8 cellular contexts compared by ENCODE assay signal in genomic region chr22:30922151-30922611, GRCh38. TPM values are rescaled to one million over a fixed set of nuclear protein-coding genes. Genes with fewer than 3 reads are reported as not detected.
DNase-seq lines count a peak whose midpoint lies in the region; ATAC-seq, FAIRE-seq and TF ChIP-seq lines count a peak whose summit lies in the region.

No MANE protein-coding gene starts in this region.

- no peaks in the 10 kb centered on the region for H3K79me2 ChIP-seq in endothelial cell of umbilical vein (ENCODE audit: control insufficient read depth, insufficient read depth, low read length)

- no peaks in the 10 kb centered on the region for H3K27me3 ChIP-seq in CD4-positive, CD25-positive, alpha-beta regulatory T cell (ENCODE audit: control insufficient read depth, insufficient read depth, low read length)
- H3K27me3 ChIP-seq in endothelial cell of umbilical vein (ENCODE audit: control insufficient read depth in 2 of 2, insufficient read depth in 2 of 2, low read length in 2 of 2) (no peaks in the 10 kb centered on the region), stomach smooth muscle (ENCODE audit: control insufficient read depth in 1 of 2, insufficient read depth in 2 of 2, low read length in 2 of 2) (no peaks in the 10 kb centered on the region)

- peak overlapping the region; percentile 77 for H3K4me3 ChIP-seq in CD4-positive, CD25-positive, alpha-beta regulatory T cell (ENCODE audit: low read depth, low read length)
- H3K4me3 ChIP-seq in endothelial cell of umbilical vein (replicated peaks in 1 of 3; ENCODE audit: insufficient read depth in 1 of 3, low read depth in 1 of 3, low read length in 3 of 3) (peak overlapping the region in 2 of 3 experiments; percentile 23 to 25), stomach smooth muscle (ENCODE audit: low read length in 2 of 2) (peak overlapping the region; percentile 31 to 57)

- TF ChIP-seq POLR2A in endothelial cell of umbilical vein (IDR thresholded peaks at IDR 0.05; ENCODE audit: low read depth, low read length): peak; percentile 51

- no peaks in the 10 kb centered on the region for H3K9me1 ChIP-seq in endothelial cell of umbilical vein (replicated peaks; ENCODE audit: control insufficient read depth, extremely low read depth, insufficient read depth, low read length)

- BruUV-seq in endothelial cell of umbilical vein (replicated peaks; lab: Mats Ljungman, UMichigan): no TSS peak

- peak overlapping the region; percentile 81 to 96 (median 84) for H3K4me3 Mint-ChIP-seq in CD4-positive, CD25-positive, alpha-beta regulatory T cell

- dilution Hi-C loops in endothelial cell of umbilical vein (cut with MboI; ENCODE audit: extremely low pct_ligation_motif_present, low sequenced_read_pairs): no loop called here

- peaks cover 14% of the 10 kb centered on the region for H3K4me1 ChIP-seq in CD4-positive, CD25-positive, alpha-beta regulatory T cell (ENCODE audit: control insufficient read depth, insufficient read depth, low read length, poor library complexity, severe bottlenecking)
- H3K4me1 ChIP-seq in endothelial cell of umbilical vein (ENCODE audit: control insufficient read depth, extremely low read depth, insufficient read depth, low read length) (peaks cover 13% of the 10 kb centered on the region), stomach smooth muscle (ENCODE audit: control insufficient read depth, insufficient read depth, low read length) (peaks cover 7% of the 10 kb centered on the region)

- no peak for TF ChIP-seq CTCF in endothelial cell of umbilical vein (IDR thresholded peaks at IDR 0.05; ENCODE audit: extremely low read depth in 1 of 2, insufficient read depth in 1 of 2, low read depth in 1 of 2, low read length in 2 of 2)

- intact Hi-C loops in endothelial cell of umbilical vein (cut with micrococcal nuclease): loop anchor here (5.0 kb wide), 1 partner anchor 330 kb away; the partner anchor contains the start of gene PES1

- peak overlapping the region; percentile 0 for H2AFZ ChIP-seq in endothelial cell of umbilical vein (ENCODE audit: low read depth, low read length)

- CTCF ChIA-PET in endothelial cell of umbilical vein (lab: Charles Lee): interaction anchor here (0.8 to 7.6 kb wide), 8 partner anchors 13 to 287 kb away, joined by 3 to 231 read pairs (median 8); no protein-coding TSS in a partner anchor

- H3K4me1 Mint-ChIP-seq in CD4-positive, CD25-positive, alpha-beta regulatory T cell: peaks cover 5 to 31% (median 15%) of the 10 kb centered on the region in 4 donors

- peak overlapping the region; percentile 83 to 88 (median 88) for H3K27ac Mint-ChIP-seq in CD4-positive, CD25-positive, alpha-beta regulatory T cell

- peak overlapping the region; percentile 69 for H3K27ac ChIP-seq in CD4-positive, CD25-positive, alpha-beta regulatory T cell (ENCODE audit: insufficient read depth, low read length, poor library complexity, severe bottlenecking)
- H3K27ac ChIP-seq in endothelial cell of umbilical vein (ENCODE audit: insufficient read depth, low read depth, low read length): no peak overlapping the region
- H3K27ac ChIP-seq in stomach smooth muscle (ENCODE audit: low read length): no peak overlapping the region

- peaks cover 23% of the 10 kb centered on the region for H3K36me3 ChIP-seq in CD4-positive, CD25-positive, alpha-beta regulatory T cell (ENCODE audit: control insufficient read depth, insufficient read depth, low read length)
- peaks cover 0 to 16% of the 10 kb centered on the region in 2 experiments for H3K36me3 ChIP-seq in endothelial cell of umbilical vein (ENCODE audit: control insufficient read depth in 2 of 2, extremely low read depth in 1 of 2, insufficient read depth in 2 of 2, low read length in 2 of 2)
- peaks cover 7 to 17% of the 10 kb centered on the region in 2 donors for H3K36me3 ChIP-seq in stomach smooth muscle (ENCODE audit: control insufficient read depth in 2 of 2, insufficient read depth in 2 of 2, low read length in 2 of 2)

- POLR2A ChIA-PET in endothelial cell of umbilical vein (lab: Charles Lee): no interaction called here

- FAIRE-seq in endothelial cell of umbilical vein (lab: Jason Lieb, UNC): peak; percentile 66

- no peaks in the 10 kb centered on the region for H3K9me3 ChIP-seq in CD4-positive, CD25-positive, alpha-beta regulatory T cell (ENCODE audit: control insufficient read depth in 2 of 2, low read length in 2 of 2)
- H3K9me3 ChIP-seq in endothelial cell of umbilical vein (replicated peaks; ENCODE audit: control insufficient read depth, insufficient read depth, low read length) (no peaks in the 10 kb centered on the region), stomach smooth muscle (ENCODE audit: control insufficient read depth in 2 of 2, low read length in 2 of 2) (no peaks in the 10 kb centered on the region)

- peak; percentile 73 to 86 (median 77) for DNase-seq in CD4-positive, CD25-positive, alpha-beta regulatory T cell
- peak; percentile 24 to 55 for DNase-seq in Kasumi-1 (lab: John Stamatoyannopoulos, UW)
- DNase-seq in activated CD8-positive, alpha-beta memory T cell treated with anti-CD3 and anti-CD28 coated beads for 4 hours (ENCODE audit: low read depth in 2 of 2): peak; percentile 64 to 79
- peak; percentile 60 for DNase-seq in endothelial cell of umbilical vein (ENCODE audit: low read depth, low spot score)
- DNase-seq in occipital lobe (lab: John Stamatoyannopoulos, UW): peak; percentile 7
- no peak for DNase-seq in DMS 273 treated with DMSO at 0.1 percent for 48 hours (lab: John Stamatoyannopoulos, UW)

- peaks cover 20% of the 10 kb centered on the region for H3K36me3 Mint-ChIP-seq in CD4-positive, CD25-positive, alpha-beta regulatory T cell

- H3K4me2 ChIP-seq in endothelial cell of umbilical vein (ENCODE audit: insufficient read depth, low read length): peak overlapping the region; percentile 66

- no peaks in the 10 kb centered on the region for H3K9me3 Mint-ChIP-seq in CD4-positive, CD25-positive, alpha-beta regulatory T cell

- H3K9ac ChIP-seq in endothelial cell of umbilical vein (replicated peaks; ENCODE audit: extremely low read depth, insufficient read depth, low read length): no peak overlapping the region
- peak overlapping the region in 1 of 2 donors; percentile 31 for H3K9ac ChIP-seq in stomach smooth muscle (ENCODE audit: low read length in 2 of 2)

- peak; percentile 67 to 75 for ATAC-seq in CD4-positive, CD25-positive, alpha-beta regulatory T cell (ENCODE audit: low read depth in 2 of 2)
- no peak for ATAC-seq in HG02870 (IDR thresholded peaks at IDR 0.05; ENCODE audit: unreplicated experiment)

- H4K20me1 ChIP-seq in endothelial cell of umbilical vein (replicated peaks; ENCODE audit: control insufficient read depth, extremely low read depth, insufficient read depth, low read length): no peaks in the 10 kb centered on the region

- peaks cover 4% of the 10 kb centered on the region for H3K27me3 Mint-ChIP-seq in CD4-positive, CD25-positive, alpha-beta regulatory T cell

TF ChIP-seq in endothelial cell of umbilical vein, 7 proteins besides CTCF, POLR2A, EP300 and RAD21:
- no peak for TF ChIP-seq JUN (IDR thresholded peaks at IDR 0.05; ENCODE audit: borderline replicate concordance, insufficient read depth, insufficient read length, low read depth)
- no peak for TF ChIP-seq GATA2 (IDR thresholded peaks at IDR 0.05; ENCODE audit: insufficient read depth, insufficient read length, low read depth, low read length)
- no peak for TF ChIP-seq EZH2 (IDR thresholded peaks at IDR 0.05; ENCODE audit: borderline replicate concordance, low read depth, low read length, severe bottlenecking)
- TF ChIP-seq MYC (IDR thresholded peaks at IDR 0.05; ENCODE audit: low read depth, low read length): no peak
- peak; percentile 51 for TF ChIP-seq POLR2AphosphoS5 (IDR thresholded peaks at IDR 0.05; ENCODE audit: insufficient read depth, low read depth, low read length)
- TF ChIP-seq FOS (IDR thresholded peaks at IDR 0.05; ENCODE audit: borderline replicate concordance, insufficient read depth, low read length): no peak
- peak; percentile 92 for TF ChIP-seq MAX (IDR thresholded peaks at IDR 0.05; ENCODE audit: insufficient read depth, insufficient read length)
TF ChIP-seq in endothelial cell of umbilical vein: peak in this region for 2.

RNA-seq across cellular contexts. Expression of gene MORC2, which starts 46.4 kb away (rescaled TPM):
- total RNA-seq in CD4-positive, CD25-positive, alpha-beta regulatory T cell: 39.0 TPM
- polyA plus RNA-seq in CD4-positive, CD25-positive, alpha-beta regulatory T cell: 10 to 100 TPM in 3 of 4 donors, 1 to 10 TPM in 1; 7.6 to 21.2 (median 16.4) TPM
- 34.7 and 38.1 TPM in 2 replicates for total RNA-seq in endothelial cell of umbilical vein
- polyA plus RNA-seq in endothelial cell of umbilical vein: 11.1 and 11.6 TPM in 2 replicates
- polyA plus RNA-seq in endothelial cell of umbilical vein (2011; cell fraction: cytosol; rRNA removed): 11.7 and 14.8 TPM in 2 replicates
- 38.9 and 43.3 TPM in 2 replicates for polyA plus RNA-seq in endothelial cell of umbilical vein (2011; cell fraction: nucleus; rRNA removed)
- 23.9 and 25.3 TPM in 2 replicates for polyA plus RNA-seq in endothelial cell of umbilical vein (2012)
- 32.7 and 38.7 TPM in 2 replicates for polyA minus RNA-seq in endothelial cell of umbilical vein
- polyA minus RNA-seq in endothelial cell of umbilical vein (2011; cell fraction: cytosol; rRNA and poly(A)+ RNA removed): 15.1 TPM
- 20.9 and 21.0 TPM in 2 replicates for polyA minus RNA-seq in endothelial cell of umbilical vein (2011; cell fraction: nucleus; rRNA and poly(A)+ RNA removed)
- total RNA-seq in occipital lobe: 20.7 TPM

RNA-seq across cellular contexts. Expression of gene TUG1, which starts 46.9 kb away (rescaled TPM):
- total RNA-seq in CD4-positive, CD25-positive, alpha-beta regulatory T cell: 90.9 TPM
- polyA plus RNA-seq in CD4-positive, CD25-positive, alpha-beta regulatory T cell: 10 to 100 TPM; 18.2 to 24.9 (median 20.7) TPM
- total RNA-seq in endothelial cell of umbilical vein: 76.8 and 85.9 TPM in 2 replicates
- 70.1 and 77.1 TPM in 2 replicates for polyA plus RNA-seq in endothelial cell of umbilical vein
- polyA plus RNA-seq in endothelial cell of umbilical vein (2011; cell fraction: cytosol; rRNA removed): 47.4 and 55.7 TPM in 2 replicates
- polyA plus RNA-seq in endothelial cell of umbilical vein (2011; cell fraction: nucleus; rRNA removed): 271 and 294 TPM in 2 replicates
- polyA plus RNA-seq in endothelial cell of umbilical vein (2012): 49.6 and 62.6 TPM in 2 replicates
- 116 and 127 TPM in 2 replicates for polyA minus RNA-seq in endothelial cell of umbilical vein
- polyA minus RNA-seq in endothelial cell of umbilical vein (2011; cell fraction: cytosol; rRNA and poly(A)+ RNA removed): 27.3 TPM
- 90.6 and 154 TPM in 2 replicates for polyA minus RNA-seq in endothelial cell of umbilical vein (2011; cell fraction: nucleus; rRNA and poly(A)+ RNA removed)
- total RNA-seq in occipital lobe: 85.2 TPM

Comparison
In these comparisons a context has a peak if more than half of its experiments do, and no peak if none do; other contexts are left out.
1. H3K4me3 ChIP-seq: peak in every context shown above with its lines; median percentile 77 in CD4-positive, CD25-positive, alpha-beta regulatory T cell; 44 in stomach smooth muscle; 24 in endothelial cell of umbilical vein.